In genomic region chr10:77545585-77545984, GRCh38 we compare ENCODE assay signal across 2 cellular contexts.
TF ChIP-seq lines count a peak whose summit lies in the region.

No MANE protein-coding gene starts in this region.

TF ChIP-seq in IMR-90, 13 proteins besides CTCF, POLR2A, EP300 and RAD21:
- TF ChIP-seq RFX5 (IDR thresholded peaks at IDR 0.05; ENCODE audit: low read depth, low read length), result no peak
- no peak for TF ChIP-seq BHLHE40 (IDR thresholded peaks at IDR 0.05; ENCODE audit: low read depth, low read length)

TF ChIP-seq in H1, 55 proteins besides CTCF, POLR2A, EP300 and RAD21:
- TF ChIP-seq JUND (IDR thresholded peaks at IDR 0.05; ENCODE audit: low read length), result no peak
- no peak for TF ChIP-seq GTF2F1 (IDR thresholded peaks at IDR 0.05; ENCODE audit: borderline replicate concordance, low read depth, low read length)
- TF ChIP-seq ASH2L (IDR thresholded peaks at IDR 0.05; ENCODE audit: low read length), result no peak
- no peak for TF ChIP-seq KDM5A (IDR thresholded peaks at IDR 0.05; ENCODE audit: low read length)
- no peak for TF ChIP-seq NANOG (IDR thresholded peaks at IDR 0.05; ENCODE audit: insufficient read depth, low read depth, low read length, poor library complexity, severe bottlenecking)
- TF ChIP-seq TEAD4 (IDR thresholded peaks at IDR 0.05; ENCODE audit: low read depth, low read length), result no peak
- TF ChIP-seq SIX5 (IDR thresholded peaks at IDR 0.05; ENCODE audit: low read depth, low read length), result no peak
- TF ChIP-seq BRCA1 (IDR thresholded peaks at IDR 0.05; ENCODE audit: low read depth, low read length), result no peak
- no peak for TF ChIP-seq RBBP5 (IDR thresholded peaks at IDR 0.05; ENCODE audit: borderline replicate concordance, low read depth, low read length)
TF ChIP-seq in H1: peak in this region for 0.
